Comparison of ENCODE assay signal across 15 cellular contexts in genomic region chr1:156931974-156932710, GRCh38. TPM values are rescaled to one million over a fixed set of nuclear protein-coding genes. Genes with fewer than 3 reads are reported as not detected.
"Had no signal": no experiment of that assay in that cellular context is flagged by ENCODE, and none has a peak within 500 bp of the region (broad histone marks: within the 10 kb centered on the region; RNA-seq: fewer than 3 reads in every experiment).

No MANE protein-coding gene starts in this region.

- ATAC-seq: activated naive CD8-positive, alpha-beta T cell treated with anti-CD3 and anti-CD28 coated beads, Interleukin-2, amount 50 U/mL, for 24 hours; stimulated activated naive B cell treated with anti-CD40 and anti-IgM and Interleukin-4, amounts not matched to agents 10 μg/mL and 1 μg/mL and 100 μg/mL, for 72 hours had no signal

- DNase-seq: activated CD4-positive, alpha-beta T cell treated with anti-CD3 and anti-CD28 coated beads, Interleukin-2, amount 10 ng/mL, durations not matched to agents 24 days and 14 days; activated naive CD4-positive, alpha-beta T cell treated with Interleukin-2 at 50 U/mL for 16 hours; activated naive CD8-positive, alpha-beta T cell treated with anti-CD3 and anti-CD28 coated beads, Interleukin-2, amount 50 U/mL, for 24 hours; endodermal cell; erythroblast; immature natural killer cell; left cardiac atrium; right cardiac atrium; SK-N-SH; stimulated activated CD4-positive, alpha-beta T cell treated with anti-CD3 and anti-CD28 coated beads, Interleukin-2, amount 100 ng/mL, for 24 hours; stimulated activated naive B cell treated with anti-CD40 and anti-IgM and Interleukin-4, amounts not matched to agents 10 μg/mL and 1 μg/mL and 100 μg/mL, for 72 hours; substantia nigra; trophoblast cell had no signal

- H3K4me2 ChIP-seq: SK-N-SH had no signal

- H3K9me3 ChIP-seq: SK-N-SH had no signal

- H3K9ac ChIP-seq: SK-N-SH had no signal

RNA-seq across cellular contexts. Expression of gene LRRC71, which starts 11.7 kb away (rescaled TPM):
- total RNA-seq: activated CD4-positive, alpha-beta T cell treated with anti-CD3 and anti-CD28 coated beads, Interleukin-2, amount 10 ng/mL, durations not matched to agents 24 days and 14 days; endodermal cell; fibroblast of villous mesenchyme; left cardiac atrium; T-helper 1 cell treated with Interleukin-12 subunit alpha and Interleukin-12 subunit beta and Interleukin-4 antibody, amounts not matched to agents 30 ng/mL and 1 ng/mL, for 36 hours had no signal
- polyA plus RNA-seq: immature natural killer cell had no signal
